Comparison of ENCODE assay signal across 1 cellular context in genomic region chr2:60581461-60582282, GRCh38.
TF ChIP-seq lines count a peak whose summit lies in the region.

No MANE protein-coding gene starts in this region.

TF ChIP-seq in HepG2, 621 proteins besides CTCF, POLR2A, EP300 and RAD21 (continued from another document):
- TF ChIP-seq ZNF407 (CRISPR knock-in tag; IDR thresholded peaks at IDR 0.05; ENCODE audit: not compliant biosample characterization) (no peak), CSRNP1 (CRISPR knock-in tag; IDR thresholded peaks at IDR 0.05) (no peak), ZNF460 (CRISPR knock-in tag; IDR thresholded peaks at IDR 0.05; ENCODE audit: borderline replicate concordance) (no peak), GMEB2 (CRISPR knock-in tag; IDR thresholded peaks at IDR 0.05; ENCODE audit: low read depth) (no peak), ZNF614 (CRISPR knock-in tag; IDR thresholded peaks at IDR 0.05; ENCODE audit: borderline replicate concordance) (no peak), ZNF180 (CRISPR knock-in tag; IDR thresholded peaks at IDR 0.05; ENCODE audit: borderline replicate concordance, low read depth) (no peak), ZNF839 (CRISPR knock-in tag; IDR thresholded peaks at IDR 0.05; ENCODE audit: borderline replicate concordance) (no peak), CBX2 (IDR thresholded peaks at IDR 0.05; ENCODE audit: low read depth, low read length) (no peak), CBX2 (CRISPR knock-in tag; IDR thresholded peaks at IDR 0.05; ENCODE audit: low read depth) (no peak), RARA (CRISPR knock-in tag; IDR thresholded peaks at IDR 0.05) (no peak), KLF9 (CRISPR knock-in tag; IDR thresholded peaks at IDR 0.05; ENCODE audit: low read depth) (no peak), HOXA9 (CRISPR knock-in tag; IDR thresholded peaks at IDR 0.05; ENCODE audit: borderline replicate concordance) (peak; percentile 48; the same call in 1 of the 2 replicates), AKNA (CRISPR knock-in tag; IDR thresholded peaks at IDR 0.05; ENCODE audit: borderline replicate concordance) (no peak), FOXK2 (IDR thresholded peaks at IDR 0.05) (no peak), ZNF792 (CRISPR knock-in tag; IDR thresholded peaks at IDR 0.05) (0 out of 2 replicates have a peak, but pooled peaks have one; percentile 23), KLF16 (CRISPR knock-in tag; IDR thresholded peaks at IDR 0.05) (no peak), IRF2 (CRISPR knock-in tag; IDR thresholded peaks at IDR 0.05) (peak; percentile 40; the same call in 1 of the 2 replicates), ZEB1 (IDR thresholded peaks at IDR 0.05; ENCODE audit: insufficient replicate concordance, low read depth) (no peak), ZFP62 (CRISPR knock-in tag; IDR thresholded peaks at IDR 0.05) (no peak), YY1 (IDR thresholded peaks at IDR 0.05; ENCODE audit: insufficient read depth, insufficient replicate concordance, low read depth, low read length) (peak; percentile 64)
- TF ChIP-seq, protein P1, sequence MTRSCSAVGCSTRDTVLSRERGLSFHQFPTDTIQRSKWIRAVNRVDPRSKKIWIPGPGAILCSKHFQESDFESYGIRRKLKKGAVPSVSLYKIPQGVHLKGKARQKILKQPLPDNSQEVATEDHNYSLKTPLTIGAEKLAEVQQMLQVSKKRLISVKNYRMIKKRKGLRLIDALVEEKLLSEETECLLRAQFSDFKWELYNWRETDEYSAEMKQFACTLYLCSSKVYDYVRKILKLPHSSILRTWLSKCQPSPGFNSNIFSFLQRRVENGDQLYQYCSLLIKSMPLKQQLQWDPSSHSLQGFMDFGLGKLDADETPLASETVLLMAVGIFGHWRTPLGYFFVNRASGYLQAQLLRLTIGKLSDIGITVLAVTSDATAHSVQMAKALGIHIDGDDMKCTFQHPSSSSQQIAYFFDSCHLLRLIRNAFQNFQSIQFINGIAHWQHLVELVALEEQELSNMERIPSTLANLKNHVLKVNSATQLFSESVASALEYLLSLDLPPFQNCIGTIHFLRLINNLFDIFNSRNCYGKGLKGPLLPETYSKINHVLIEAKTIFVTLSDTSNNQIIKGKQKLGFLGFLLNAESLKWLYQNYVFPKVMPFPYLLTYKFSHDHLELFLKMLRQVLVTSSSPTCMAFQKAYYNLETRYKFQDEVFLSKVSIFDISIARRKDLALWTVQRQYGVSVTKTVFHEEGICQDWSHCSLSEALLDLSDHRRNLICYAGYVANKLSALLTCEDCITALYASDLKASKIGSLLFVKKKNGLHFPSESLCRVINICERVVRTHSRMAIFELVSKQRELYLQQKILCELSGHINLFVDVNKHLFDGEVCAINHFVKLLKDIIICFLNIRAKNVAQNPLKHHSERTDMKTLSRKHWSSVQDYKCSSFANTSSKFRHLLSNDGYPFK (CRISPR knock-in tag; IDR thresholded peaks at IDR 0.05; ENCODE audit: borderline replicate concordance), result peak; percentile 19; the same call in 1 of the 2 replicates
- TF ChIP-seq, protein P2, sequence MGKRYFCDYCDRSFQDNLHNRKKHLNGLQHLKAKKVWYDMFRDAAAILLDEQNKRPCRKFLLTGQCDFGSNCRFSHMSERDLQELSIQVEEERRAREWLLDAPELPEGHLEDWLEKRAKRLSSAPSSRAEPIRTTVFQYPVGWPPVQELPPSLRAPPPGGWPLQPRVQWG (CRISPR knock-in tag; IDR thresholded peaks at IDR 0.05; ENCODE audit: borderline replicate concordance, low read depth), result no peak
